Comparison of ENCODE assay signal across 21 cellular contexts in the genomic region with DNA sequence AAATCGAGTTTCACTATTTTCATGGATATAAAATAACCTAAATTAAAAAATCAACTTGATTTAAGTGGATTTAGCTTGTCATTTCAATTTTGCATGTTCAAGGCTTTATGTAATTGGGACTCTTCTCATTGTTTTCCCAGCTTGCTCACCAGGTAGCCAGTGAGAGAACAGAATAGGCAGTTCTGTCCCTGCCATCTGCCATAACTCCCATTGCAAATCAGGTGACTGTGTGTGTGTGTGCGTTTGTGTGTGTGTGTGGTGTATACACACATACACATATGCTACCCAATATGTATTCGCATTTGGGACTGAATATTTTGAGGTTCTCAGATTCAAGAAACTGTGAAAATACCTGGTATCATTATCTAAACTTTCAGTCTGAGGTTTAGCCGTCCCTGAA.
"Had no signal": no experiment of that assay in that cellular context is flagged by ENCODE, and none has a peak within 500 bp of the region (broad histone marks: within the 10 kb centered on the region; RNA-seq: fewer than 3 reads in every experiment).

No MANE protein-coding gene starts in this region.

- H3K4me3 ChIP-seq: K562 had no signal

- H3K9ac ChIP-seq: KMS-11 had no signal

- H3K27ac Mint-ChIP-seq: IgD-negative memory B cell, T-helper 17 cell had no signal

- H3K27me3 Mint-ChIP-seq: IgD-negative memory B cell, T-helper 17 cell had no signal

- H3K4me3 Mint-ChIP-seq: IgD-negative memory B cell, T-helper 17 cell had no signal

- H3K27ac ChIP-seq: KMS-11 had no signal

- H3K36me3 Mint-ChIP-seq: IgD-negative memory B cell had no signal

- DNase-seq: Kasumi-1, MM.1S, NCI-H1092 treated with DMSO at 0.1 percent for 48 hours, NCI-H1436 treated with DMSO at 0.1 percent for 48 hours, NCI-H1694, NCI-H187 treated with DMSO at 0.1 percent for 48 hours, NCI-H2029 treated with DMSO at 0.1 percent for 48 hours, NCI-H2107, NCI-H2171 treated with DMSO at 0.1 percent for 48 hours, NCI-H345, NCI-H446 treated with DMSO at 0.1 percent for 48 hours, NCI-H510A treated with DMSO at 0.1 percent for 48 hours, Right ventricle myocardium superior, RPMI8226, T-helper 1 cell, T-helper 17 cell had no signal

- ATAC-seq: HepG2, K562, SK-N-SH treated with all-trans-retinoic acid at 6 μM for 48 hours, T-helper 17 cell had no signal

- H3K4me1 Mint-ChIP-seq: IgD-negative memory B cell, T-helper 17 cell had no signal
